11 cellular contexts compared by ENCODE assay signal in the genomic region with DNA sequence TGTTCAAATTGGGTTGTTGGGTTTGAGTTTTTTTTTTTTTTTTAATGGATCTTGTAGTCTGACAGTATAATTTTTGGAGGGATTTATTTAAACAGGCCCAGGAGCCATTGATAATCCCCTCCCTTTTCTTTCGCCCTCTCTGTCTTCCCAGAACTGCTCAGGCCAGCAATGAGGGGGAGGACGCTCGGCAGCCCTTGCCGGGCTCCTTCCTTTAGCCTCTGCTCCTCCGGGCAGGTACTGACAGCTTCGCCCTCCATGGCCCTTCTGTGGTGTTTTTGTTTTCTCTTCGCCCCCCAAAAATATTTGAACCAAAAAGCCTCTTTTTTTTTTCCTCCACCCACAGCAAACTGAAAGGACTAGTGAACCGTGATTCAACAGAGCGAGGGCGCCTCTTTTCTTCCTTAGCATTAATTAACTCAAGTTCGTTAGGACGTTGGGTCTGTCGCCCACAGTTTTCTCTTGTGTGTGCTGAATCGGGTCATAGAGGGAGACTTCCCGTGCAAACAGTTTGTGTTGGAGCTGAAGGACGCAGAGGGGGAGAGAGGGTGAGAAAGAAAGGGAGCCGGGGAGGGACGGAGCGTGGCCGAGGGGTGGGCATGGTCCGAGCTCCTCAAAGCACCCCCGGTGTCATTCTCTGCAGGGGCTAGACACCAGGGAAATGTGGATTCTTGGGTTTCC. TPM values are rescaled to one million over a fixed set of nuclear protein-coding genes. Genes with fewer than 3 reads are reported as not detected.
DNase-seq lines count a peak whose midpoint lies in the region; ATAC-seq and TF ChIP-seq lines count a peak whose summit lies in the region.
"Had no signal": no experiment of that assay in that cellular context is flagged by ENCODE, and none has a peak within 500 bp of the region (broad histone marks: within the 10 kb centered on the region; RNA-seq: fewer than 3 reads in every experiment).

No MANE protein-coding gene starts in this region.

- H3K9me3 Mint-ChIP-seq in nephron, result no peaks in the 10 kb centered on the region
- H3K9me3 Mint-ChIP-seq: activated T-helper 2 cell treated with anti-CD3 and anti-CD28 coated beads, Interferon-gamma antibody, Interleukin-2, Interleukin-4, amounts not matched to agents 10 μg/mL and 5 μg/mL and 100 μg/mL, durations not matched to agents 14 hours and 24 hours and 36 hours had no signal

- H3K27me3 Mint-ChIP-seq in nephron (ENCODE audit: low read depth), result peaks cover 100% of the 10 kb centered on the region

- H3K4me3 ChIP-seq in epithelial cell of esophagus (ENCODE audit: low read length), result peak overlapping the region; percentile 23
- H3K4me3 ChIP-seq in upper lobe of right lung, result peak overlapping the region; percentile 21

- peaks cover 87% of the 10 kb centered on the region for H3K4me1 Mint-ChIP-seq in nephron

- no peaks in the 10 kb centered on the region for H3K9me3 ChIP-seq in upper lobe of right lung

- peak overlapping the region in 2 of 3 experiments; percentile 2 to 80 for H3K27ac Mint-ChIP-seq in nephron
- H3K27ac Mint-ChIP-seq: activated T-helper 2 cell treated with anti-CD3 and anti-CD28 coated beads, Interferon-gamma antibody, Interleukin-2, Interleukin-4, amounts not matched to agents 10 μg/mL and 5 μg/mL and 100 μg/mL, durations not matched to agents 14 hours and 24 hours and 36 hours had no signal

- H3K36me3 Mint-ChIP-seq in nephron (ENCODE audit: low read depth), result no peaks in the 10 kb centered on the region

- no peaks in the 10 kb centered on the region for H3K27me3 ChIP-seq in upper lobe of right lung

- intact Hi-C loops in upper lobe of right lung (cut with DNase I), result no loop called here

- ATAC-seq in upper lobe of right lung (no peak), GM19395 (IDR thresholded peaks at IDR 0.05; ENCODE audit: unreplicated experiment) (no peak)

- TF ChIP-seq CTCF in epithelial cell of esophagus (IDR thresholded peaks at IDR 0.05; ENCODE audit: insufficient read depth, low read depth, low read length, missing control alignments) (no peak), nephron (IDR thresholded peaks at IDR 0.05; ENCODE audit: unreplicated experiment in 3 of 3) (no peak), upper lobe of right lung (IDR thresholded peaks at IDR 0.05) (no peak)

- no peaks in the 10 kb centered on the region for H3K36me3 ChIP-seq in upper lobe of right lung

- H3K4me1 ChIP-seq in upper lobe of right lung, result peaks cover 74% of the 10 kb centered on the region

- peak overlapping the region; percentile 91 for H3K27ac ChIP-seq in upper lobe of right lung

- H3K4me3 Mint-ChIP-seq in nephron, result peak overlapping the region in 1 of 3 experiments; percentile 15

- DNase-seq in NCI-H1092 treated with DMSO at 0.1 percent for 48 hours (lab: John Stamatoyannopoulos, UW) (peak; percentile 12), NCI-H1092 (lab: John Stamatoyannopoulos, UW) (no peak), epithelial cell of esophagus (ENCODE audit: low read depth) (no peak), upper lobe of right lung (no peak), cerebellar nuclear complex (lab: John Stamatoyannopoulos, UW) (no peak), NCI-H1436 treated with DMSO at 0.1 percent for 48 hours (lab: John Stamatoyannopoulos, UW) (no peak)
- DNase-seq: NCI-H446 treated with DMSO at 0.1 percent for 48 hours, trophoblast cell had no signal

RNA-seq across cellular contexts. Expression of gene NFIX, which starts 21.5 kb away (rescaled TPM):
- 168 TPM for total RNA-seq in upper lobe of right lung

RNA-seq across cellular contexts. Expression of gene DAND5, which starts 47.4 kb away (rescaled TPM):
- not detected for total RNA-seq in upper lobe of right lung

RNA-seq across cellular contexts. Expression of gene GADD45GIP1, which starts 59.7 kb away (rescaled TPM):
- total RNA-seq in upper lobe of right lung, result 16.4 TPM
